ENCODE assay signal across 38 cellular contexts in genomic region chr22:16793831-16794230, GRCh38. TPM values are rescaled to one million over a fixed set of nuclear protein-coding genes. Genes with fewer than 3 reads are reported as not detected.
"Had no signal": no experiment of that assay in that cellular context is flagged by ENCODE, and none has a peak within 500 bp of the region (broad histone marks: within the 10 kb centered on the region; RNA-seq: fewer than 3 reads in every experiment).

No MANE protein-coding gene starts in this region.

- H3K9me3 Mint-ChIP-seq: activated B cell treated with CpG ODN at 0.5 μM for 24 hours; activated CD4-positive, alpha-beta T cell treated with anti-CD3 and anti-CD28 coated beads, Interleukin-2, amount 10 ng/mL, durations not matched to agents 24 days and 14 days; activated CD8-positive, alpha-beta T cell treated with anti-CD3 and anti-CD28 coated beads for 36 hours; activated naive CD4-positive, alpha-beta T cell treated with anti-CD3 and anti-CD28 coated beads for 36 hours; activated naive CD8-positive, alpha-beta T cell treated with anti-CD3 and anti-CD28 coated beads for 36 hours; activated T-cell treated with anti-CD3 and anti-CD28 coated beads, Interleukin-2, amount 50 U/mL, for 4 hours; activated T-cell treated with anti-CD3 and anti-CD28 coated beads, Interleukin-2, amount 50 U/mL, for 72 hours; activated T-helper 1 cell treated with anti-CD3 and anti-CD28 coated beads, Interleukin-12 subunit alpha, Interleukin-12 subunit beta, Interleukin-2, Interleukin-4 antibody, amounts not matched to agents 30 ng/mL and 10 ng/mL and 1 ng/mL, durations not matched to agents 14 hours and 24 hours and 36 hours; activated T-helper 17 cell treated with anti-CD3 and anti-CD28 coated beads, Interleukin-2, amount 50 U/mL, for 72 hours; T-helper 1 cell treated with Interleukin-12 subunit alpha and Interleukin-12 subunit beta and Interleukin-4 antibody, amounts not matched to agents 30 μg/mL and 1 μg/mL, for 36 hours; T-helper 2 cell treated with Interferon-gamma antibody and Interleukin-4, amounts not matched to agents 5 μg/mL and 100 μg/mL, for 36 hours had no signal

- ATAC-seq: activated CD8-positive, alpha-beta T cell treated with anti-CD3 and anti-CD28 coated beads for 36 hours; activated naive CD4-positive, alpha-beta T cell treated with anti-CD3 and anti-CD28 coated beads, Interleukin-2, amount 50 U/mL, for 72 hours; activated T-cell treated with anti-CD3 and anti-CD28 coated beads, Interleukin-2, amount 50 U/mL, for 4 hours; activated T-cell treated with anti-CD3 and anti-CD28 coated beads, Interleukin-2, amount 50 U/mL, for 72 hours; activated T-helper 17 cell treated with anti-CD3 and anti-CD28 coated beads, Interleukin-2, amount 50 U/mL, for 72 hours; body of pancreas had no signal

- FAIRE-seq: astrocyte, TTC549 had no signal

- H3K9me3 ChIP-seq: adrenal gland, body of pancreas, breast epithelium had no signal

- H3K27me3 ChIP-seq: body of pancreas, brain microvascular endothelial cell, breast epithelium had no signal

- H3K4me3 Mint-ChIP-seq: activated B cell treated with CpG ODN at 0.5 μM for 24 hours; activated CD4-positive, alpha-beta T cell treated with anti-CD3 and anti-CD28 coated beads, Interleukin-2, amount 10 ng/mL, durations not matched to agents 24 days and 14 days; activated CD8-positive, alpha-beta T cell treated with anti-CD3 and anti-CD28 coated beads for 36 hours; activated naive CD4-positive, alpha-beta T cell treated with anti-CD3 and anti-CD28 coated beads for 36 hours; activated naive CD8-positive, alpha-beta T cell treated with anti-CD3 and anti-CD28 coated beads for 36 hours; activated T-cell treated with anti-CD3 and anti-CD28 coated beads, Interleukin-2, amount 50 U/mL, for 4 hours; activated T-cell treated with anti-CD3 and anti-CD28 coated beads, Interleukin-2, amount 50 U/mL, for 72 hours; activated T-helper 1 cell treated with anti-CD3 and anti-CD28 coated beads, Interleukin-12 subunit alpha, Interleukin-12 subunit beta, Interleukin-2, Interleukin-4 antibody, amounts not matched to agents 30 ng/mL and 10 ng/mL and 1 ng/mL, durations not matched to agents 14 hours and 24 hours and 36 hours; activated T-helper 17 cell treated with anti-CD3 and anti-CD28 coated beads, Interleukin-2, amount 50 U/mL, for 72 hours; T-helper 1 cell treated with Interleukin-12 subunit alpha and Interleukin-12 subunit beta and Interleukin-4 antibody, amounts not matched to agents 30 μg/mL and 1 μg/mL, for 36 hours; T-helper 2 cell treated with Interferon-gamma antibody and Interleukin-4, amounts not matched to agents 5 μg/mL and 100 μg/mL, for 36 hours had no signal

- H3K27ac Mint-ChIP-seq: activated B cell treated with CpG ODN at 0.5 μM for 24 hours; activated CD4-positive, alpha-beta T cell treated with anti-CD3 and anti-CD28 coated beads, Interleukin-2, amount 10 ng/mL, durations not matched to agents 24 days and 14 days; activated CD8-positive, alpha-beta T cell treated with anti-CD3 and anti-CD28 coated beads for 36 hours; activated naive CD4-positive, alpha-beta T cell treated with anti-CD3 and anti-CD28 coated beads for 36 hours; activated naive CD4-positive, alpha-beta T cell treated with anti-CD3 and anti-CD28 coated beads, Interleukin-2, amount 50 U/mL, for 72 hours; activated naive CD8-positive, alpha-beta T cell treated with anti-CD3 and anti-CD28 coated beads for 36 hours; activated T-cell treated with anti-CD3 and anti-CD28 coated beads, Interleukin-2, amount 50 U/mL, for 72 hours; activated T-helper 1 cell treated with anti-CD3 and anti-CD28 coated beads, Interleukin-12 subunit alpha, Interleukin-12 subunit beta, Interleukin-2, Interleukin-4 antibody, amounts not matched to agents 30 ng/mL and 10 ng/mL and 1 ng/mL, durations not matched to agents 14 hours and 24 hours and 36 hours; activated T-helper 17 cell treated with anti-CD3 and anti-CD28 coated beads, Interleukin-2, amount 50 U/mL, for 72 hours; T-helper 1 cell treated with Interleukin-12 subunit alpha and Interleukin-12 subunit beta and Interleukin-4 antibody, amounts not matched to agents 30 μg/mL and 1 μg/mL, for 36 hours; T-helper 2 cell treated with Interferon-gamma antibody and Interleukin-4, amounts not matched to agents 5 μg/mL and 100 μg/mL, for 36 hours had no signal

- H3K27me3 Mint-ChIP-seq: activated B cell treated with CpG ODN at 0.5 μM for 24 hours; activated CD8-positive, alpha-beta T cell treated with anti-CD3 and anti-CD28 coated beads for 36 hours; activated naive CD8-positive, alpha-beta T cell treated with anti-CD3 and anti-CD28 coated beads for 36 hours had no signal

- H3K4me1 Mint-ChIP-seq: activated T-helper 17 cell treated with anti-CD3 and anti-CD28 coated beads, Interleukin-2, amount 50 U/mL, for 72 hours had no signal

- DNase-seq: activated B cell treated with CpG ODN at 0.5 μM for 24 hours; activated CD4-positive, alpha-beta T cell treated with anti-CD3 and anti-CD28 coated beads for 4 hours; activated CD4-positive, alpha-beta T cell treated with anti-CD3 and anti-CD28 coated beads, Interleukin-2, amount 10 ng/mL, durations not matched to agents 24 days and 14 days; activated CD4-positive, alpha-beta T cell treated with anti-CD3 and anti-CD28 coated beads, Interleukin-2, amount 50 U/mL, for 1 hour; activated CD4-positive, alpha-beta T cell treated with anti-CD3 and anti-CD28 coated beads, Interleukin-2, amount 50 U/mL, for 4 hours; activated CD4-positive, CD25-positive, alpha-beta regulatory T cell treated with anti-CD3 and anti-CD28 coated beads, Interleukin-2, amount 50 U/mL, for 72 hours; activated CD8-positive, alpha-beta memory T cell treated with anti-CD3 and anti-CD28 coated beads, Interleukin-2, amount 50 U/mL, for 4 hours; activated CD8-positive, alpha-beta T cell treated with anti-CD3 and anti-CD28 coated beads for 36 hours; activated effector memory CD4-positive, alpha-beta T cell treated with anti-CD3 and anti-CD28 coated beads, Interleukin-2, amount 50 U/mL, for 16 hours; activated gamma-delta T cell treated with Interleukin-2 at 50 U/mL for 16 hours; activated naive CD4-positive, alpha-beta T cell; activated naive CD4-positive, alpha-beta T cell treated with anti-CD3 and anti-CD28 coated beads for 36 hours; activated naive CD4-positive, alpha-beta T cell treated with anti-CD3 and anti-CD28 coated beads, Interleukin-2, amount 50 U/mL, for 16 hours; activated naive CD8-positive, alpha-beta T cell treated with anti-CD3 and anti-CD28 coated beads for 36 hours; activated T-cell treated with anti-CD3 and anti-CD28 coated beads for 4 hours; activated T-cell treated with anti-CD3 and anti-CD28 coated beads, Interleukin-2, amount 50 U/mL, for 1 hour; activated T-cell treated with anti-CD3 and anti-CD28 coated beads, Interleukin-2, amount 50 U/mL, for 4 hours; activated T-cell treated with anti-CD3 and anti-CD28 coated beads, Interleukin-2, amount 50 U/mL, for 72 hours; adrenal gland; amniotic stem cell; aorta; body of pancreas; brain microvascular endothelial cell; central memory CD4-positive, alpha-beta T cell; T-helper 2 cell; T-helper 9 cell had no signal

- H3K36me3 Mint-ChIP-seq: activated naive CD4-positive, alpha-beta T cell treated with anti-CD3 and anti-CD28 coated beads, Interleukin-2, amount 50 U/mL, for 72 hours; activated naive CD8-positive, alpha-beta T cell treated with anti-CD3 and anti-CD28 coated beads for 36 hours had no signal

- H3K4me1 ChIP-seq: adrenal gland, body of pancreas, breast epithelium had no signal

- H3K27ac ChIP-seq: adrenal gland, body of pancreas, brain microvascular endothelial cell, breast epithelium, VCaP had no signal

- H3K36me3 ChIP-seq: adrenal gland, brain microvascular endothelial cell, breast epithelium had no signal

- H3K4me3 ChIP-seq: adrenal gland, body of pancreas, breast epithelium had no signal

RNA-seq across cellular contexts. Expression of gene XKR3, which starts 31.4 kb away (rescaled TPM):
- total RNA-seq: activated CD4-positive, alpha-beta T cell treated with anti-CD3 and anti-CD28 coated beads, Interleukin-2, amount 10 ng/mL, durations not matched to agents 24 days and 14 days; activated CD8-positive, alpha-beta memory T cell treated with anti-CD3 and anti-CD28 coated beads for 36 hours; activated CD8-positive, alpha-beta T cell treated with anti-CD3 and anti-CD28 coated beads for 36 hours; activated naive CD4-positive, alpha-beta T cell treated with anti-CD3 and anti-CD28 coated beads for 36 hours; activated naive CD8-positive, alpha-beta T cell treated with anti-CD3 and anti-CD28 coated beads for 36 hours; activated T-cell treated with anti-CD3 and anti-CD28 coated beads, Interleukin-2, amount 50 U/mL, for 4 hours; activated T-helper 1 cell treated with anti-CD3 and anti-CD28 coated beads, Interleukin-12 subunit alpha, Interleukin-12 subunit beta, Interleukin-2, Interleukin-4 antibody, amounts not matched to agents 30 ng/mL and 10 ng/mL and 1 ng/mL, durations not matched to agents 14 hours and 24 hours and 36 hours; activated T-helper 17 cell treated with anti-CD3 and anti-CD28 coated beads, Interleukin-2, amount 50 U/mL, for 72 hours; adrenal gland; aorta; astrocyte; body of pancreas; cardiac septum; cerebellum had no signal
- polyA plus RNA-seq: aorta had no signal
